In genomic region chr19:3586124-3586626, GRCh38 we compare ENCODE assay signal across 8 cellular contexts. TPM values are rescaled to one million over a fixed set of nuclear protein-coding genes. Genes with fewer than 3 reads are reported as not detected.
DNase-seq lines count a peak whose midpoint lies in the region; ATAC-seq and TF ChIP-seq lines count a peak whose summit lies in the region.

No MANE protein-coding gene starts in this region.

- peak; percentile 79 for TF ChIP-seq CTCF in CD4-positive, alpha-beta T cell (IDR thresholded peaks at IDR 0.05)
- TF ChIP-seq CTCF in right lobe of liver (IDR thresholded peaks at IDR 0.05): peak; percentile 31 to 34 (median 33)

- no peaks in the 10 kb centered on the region for H3K36me3 Mint-ChIP-seq in CD4-positive, alpha-beta T cell (ENCODE audit: low read depth)
- no peaks in the 10 kb centered on the region for H3K36me3 Mint-ChIP-seq in activated naive CD4-positive, alpha-beta T cell treated with anti-CD3 and anti-CD28 coated beads, Interleukin-2, amount 50 U/mL, for 72 hours

- POLR2A ChIA-PET in CD4-positive, alpha-beta T cell (lab: Charles Lee): interaction anchor here (0.7 to 1.8 kb wide), 3 partner anchors 19 to 29 kb away, joined by 3 to 9 read pairs (median 8); partner anchors contain the start of genes MFSD12 and TBXA2R

- peak overlapping the region; percentile 60 for H3K4me3 Mint-ChIP-seq in CD4-positive, alpha-beta T cell

- no peak overlapping the region for H3K27ac ChIP-seq in CD4-positive, alpha-beta T cell (ENCODE audit: low read depth, low read length)
- no peak overlapping the region for H3K27ac ChIP-seq in right lobe of liver

- no peak for TF ChIP-seq POLR2A in right lobe of liver (IDR thresholded peaks at IDR 0.05)

- ATAC-seq in CD4-positive, alpha-beta T cell (ENCODE audit: poor library complexity): peak; percentile 51
- ATAC-seq in activated naive CD4-positive, alpha-beta T cell treated with anti-CD3 and anti-CD28 coated beads, Interleukin-2, amount 50 U/mL, for 72 hours: peak; percentile 16 to 34
- ATAC-seq in right lobe of liver (peak in 3 of 4 donors; percentile 16 to 50 (median 34)), GM21526 (IDR thresholded peaks at IDR 0.05; ENCODE audit: low FRiP score, unreplicated experiment) (no peak), GM21367 (IDR thresholded peaks at IDR 0.05; ENCODE audit: unreplicated experiment) (no peak)

- intact Hi-C loops in CD4-positive, alpha-beta T cell (cut with DNase I, micrococcal nuclease): loop anchor here in 1 of 2 experiments (1.0 to 5.0 kb wide), 3 partner anchors 32 to 121 kb away; partner anchors contain the start of gene TJP3
- intact Hi-C loops in right lobe of liver (cut with DNase I): no loop called here

- no peaks in the 10 kb centered on the region for H3K36me3 ChIP-seq in right lobe of liver

- no peaks in the 10 kb centered on the region for H3K27me3 ChIP-seq in CD4-positive, alpha-beta T cell (ENCODE audit: control insufficient read depth, insufficient read depth, low read length)
- H3K27me3 ChIP-seq in right lobe of liver: no peaks in the 10 kb centered on the region

- in situ Hi-C loops in KBM-7 (cut with MboI; ENCODE audit: low pct_unique_long_range_greater_than_20kb, low sequenced_read_pairs): no loop called here

- H3K9me3 Mint-ChIP-seq in CD4-positive, alpha-beta T cell: no peaks in the 10 kb centered on the region
- H3K9me3 Mint-ChIP-seq in activated naive CD4-positive, alpha-beta T cell treated with anti-CD3 and anti-CD28 coated beads, Interleukin-2, amount 50 U/mL, for 72 hours: no peaks in the 10 kb centered on the region

- DNase-seq in CD4-positive, alpha-beta T cell: peak in 8 of 10 experiments; percentile 24 to 63 (median 39)
- DNase-seq in KBM-7: peak; percentile 74
- peak in 1 of 2 donors; percentile 61 for DNase-seq in activated naive CD4-positive, alpha-beta T cell treated with anti-CD3 and anti-CD28 coated beads, Interleukin-2, amount 50 U/mL, for 72 hours (ENCODE audit: low spot score in 2 of 2)
- DNase-seq in right lobe of liver: no peak
- no peak for DNase-seq in NCI-H1417 treated with DMSO at 0.1 percent for 48 hours (lab: John Stamatoyannopoulos, UW)
- no peak for DNase-seq in putamen (ENCODE audit: low spot score)

- no peaks in the 10 kb centered on the region for H3K9me3 ChIP-seq in CD4-positive, alpha-beta T cell (ENCODE audit: control insufficient read depth, low read length)
- H3K9me3 ChIP-seq in right lobe of liver: no peaks in the 10 kb centered on the region

- no peaks in the 10 kb centered on the region for H3K27me3 Mint-ChIP-seq in CD4-positive, alpha-beta T cell

- H3K4me1 Mint-ChIP-seq in CD4-positive, alpha-beta T cell (ENCODE audit: low read depth): no peaks in the 10 kb centered on the region

- no peak overlapping the region for H3K27ac Mint-ChIP-seq in CD4-positive, alpha-beta T cell
- H3K27ac Mint-ChIP-seq in activated naive CD4-positive, alpha-beta T cell treated with anti-CD3 and anti-CD28 coated beads, Interleukin-2, amount 50 U/mL, for 72 hours: no peak overlapping the region

- H3K4me1 ChIP-seq in right lobe of liver: no peaks in the 10 kb centered on the region

- H3K4me3 ChIP-seq in right lobe of liver: peak overlapping the region; percentile 7 to 28 (median 26)

- WGBS in right lobe of liver (ENCODE audit: insufficient coverage, low coverage, low lambda C conversion rate, missing lambda C conversion rate): 8% methylated on average over 5 of the region's 16 CpGs

- CTCF ChIA-PET in CD4-positive, alpha-beta T cell (lab: Charles Lee): interaction anchor here (1.0 to 1.7 kb wide), 2 partner anchors 29 to 41 kb away, joined by 4 to 6 read pairs; partner anchors contain the start of gene MFSD12

RNA-seq across cellular contexts. Expression of gene GIPC3, which starts 0.9 kb away (rescaled TPM):
- 1 to 10 TPM; 1.1 TPM for total RNA-seq in CD4-positive, alpha-beta T cell
- 1 to 10 TPM in 1 of 2 donors, under 1 TPM in 1; 0.59 to 1.2 TPM for total RNA-seq in activated naive CD4-positive, alpha-beta T cell treated with anti-CD3 and anti-CD28 coated beads, Interleukin-2, amount 50 U/mL, for 72 hours
- 1 to 10 TPM in 2 of 6 experiments, under 1 TPM in 4; 0.51 to 1.6 (median 0.80) TPM for total RNA-seq in right lobe of liver

RNA-seq across cellular contexts. Expression of gene HMG20B, which starts 13.4 kb away (rescaled TPM):
- total RNA-seq in CD4-positive, alpha-beta T cell: 10 to 100 TPM; 34.3 to 36.6 TPM
- 10 to 100 TPM; 66.2 to 86.9 TPM for total RNA-seq in activated naive CD4-positive, alpha-beta T cell treated with anti-CD3 and anti-CD28 coated beads, Interleukin-2, amount 50 U/mL, for 72 hours
- 10 to 100 TPM; 30.7 to 58.6 (median 33.3) TPM for total RNA-seq in right lobe of liver

RNA-seq across cellular contexts. Expression of gene TBXA2R, which starts 20.5 kb away (rescaled TPM):
- under 1 TPM; 0.47 to 0.75 TPM for total RNA-seq in CD4-positive, alpha-beta T cell
- total RNA-seq in activated naive CD4-positive, alpha-beta T cell treated with anti-CD3 and anti-CD28 coated beads, Interleukin-2, amount 50 U/mL, for 72 hours: 1 to 10 TPM; 1.3 to 1.8 TPM
- total RNA-seq in right lobe of liver: 10 to 100 TPM in 1 of 6 experiments, 1 to 10 TPM in 5; 2.8 to 10.4 (median 4.7) TPM

RNA-seq across cellular contexts. Expression of gene MFSD12, which starts 28.8 kb away (rescaled TPM):
- total RNA-seq in CD4-positive, alpha-beta T cell: 10 to 100 TPM; 62.5 to 65.0 TPM
- total RNA-seq in activated naive CD4-positive, alpha-beta T cell treated with anti-CD3 and anti-CD28 coated beads, Interleukin-2, amount 50 U/mL, for 72 hours: 10 to 100 TPM; 40.1 to 47.5 TPM
- 100 to 1,000 TPM in 1 of 6 experiments, 10 to 100 TPM in 5; 23.8 to 114 (median 31.5) TPM for total RNA-seq in right lobe of liver

RNA-seq across cellular contexts. Expression of gene CACTIN, which starts 40.4 kb away (rescaled TPM):
- total RNA-seq in CD4-positive, alpha-beta T cell: 10 to 100 TPM; 25.8 to 25.9 TPM
- total RNA-seq in activated naive CD4-positive, alpha-beta T cell treated with anti-CD3 and anti-CD28 coated beads, Interleukin-2, amount 50 U/mL, for 72 hours: 10 to 100 TPM; 26.0 to 34.2 TPM
- 10 to 100 TPM in 4 of 6 experiments, 1 to 10 TPM in 2; 8.4 to 14.9 (median 10.3) TPM for total RNA-seq in right lobe of liver

Comparison
In these comparisons a context has a peak if more than half of its experiments do, and no peak if none do; other contexts are left out.
1. ATAC-seq: peak in CD4-positive, alpha-beta T cell (single experiment), activated naive CD4-positive, alpha-beta T cell treated with anti-CD3 and anti-CD28 coated beads, Interleukin-2, amount 50 U/mL, for 72 hours (2 of 2) and right lobe of liver (3 of 4); none in GM21526 (single experiment) and GM21367 (single experiment).
2. DNase-seq: peak in CD4-positive, alpha-beta T cell (8 of 10) and KBM-7 (single experiment); none in right lobe of liver (0 of 3), NCI-H1417 treated with DMSO at 0.1 percent for 48 hours (single experiment) and putamen (single experiment).